8 cellular contexts compared by ENCODE assay signal in the genomic region with DNA sequence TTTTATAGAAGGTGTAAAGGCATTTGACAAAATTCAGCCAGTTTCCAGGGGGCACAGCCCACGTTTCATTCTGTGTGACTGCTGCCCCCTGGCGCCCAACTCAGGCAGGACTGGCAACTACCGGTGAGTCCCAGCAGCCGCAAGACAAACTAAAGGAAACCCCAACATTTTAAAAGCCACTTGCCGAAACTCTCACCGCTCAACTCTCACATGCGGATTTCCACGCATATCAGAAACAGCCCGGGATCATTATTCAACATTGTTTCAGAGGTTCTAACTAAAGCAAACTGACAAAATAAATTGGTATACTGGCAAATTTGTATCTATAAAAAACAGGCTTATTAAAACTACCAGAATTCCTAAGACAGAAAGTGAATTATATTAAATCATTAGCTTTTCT. TPM values are rescaled to one million over a fixed set of nuclear protein-coding genes. Genes with fewer than 3 reads are reported as not detected.
A peak's percentile ranks its signal among the peaks of the same experiment; 100 is the strongest.
DNase-seq lines count a peak whose midpoint lies in the region; ATAC-seq and TF ChIP-seq lines count a peak whose summit lies in the region.

No MANE protein-coding gene starts in this region.

- H3K4me1 Mint-ChIP-seq in Calu3 (ENCODE audit: low read depth, unreplicated experiment), result no peaks in the 10 kb centered on the region

- no peaks in the 10 kb centered on the region for H3K4me1 ChIP-seq in RWPE2 (ENCODE audit: insufficient read depth, poor library complexity, severe bottlenecking)

- DNase-seq in Calu3 (peak; percentile 84), HuH-7 (ENCODE audit: low spot score) (peak; percentile 78), RWPE2 (ENCODE audit: low spot score) (no peak), fibroblast of the conjunctiva (ENCODE audit: low read depth) (peak; percentile 32), nucleus accumbens (lab: John Stamatoyannopoulos, UW) (peak in 49 of 56 donors; percentile 5 to 90 (median 56)), superior temporal gyrus (ENCODE audit: extremely low spot score) (peak; percentile 89)
- peak; percentile 67 for DNase-seq in activated effector memory CD4-positive, alpha-beta T cell treated with Interleukin-2 at 50 U/mL for 16 hours

- peak; percentile 78 for ATAC-seq in RWPE2 (ENCODE audit: low read depth)
- no peak for ATAC-seq in HG03439 (IDR thresholded peaks at IDR 0.05; ENCODE audit: unreplicated experiment)

- TF ChIP-seq CTCF in Calu3 (IDR thresholded peaks at IDR 0.05; ENCODE audit: unreplicated experiment) (peak; percentile 90), RWPE2 (IDR thresholded peaks at IDR 0.05; ENCODE audit: poor library complexity, severe bottlenecking) (peak; percentile 95)

- H3K27ac ChIP-seq in RWPE2 (ENCODE audit: poor library complexity, severe bottlenecking), result no peak overlapping the region

- peaks cover 10% of the 10 kb centered on the region for H3K36me3 Mint-ChIP-seq in Calu3 (ENCODE audit: insufficient read depth, unreplicated experiment)

- H3K27me3 Mint-ChIP-seq in Calu3 (ENCODE audit: unreplicated experiment), result no peaks in the 10 kb centered on the region

- H3K27me3 ChIP-seq in RWPE2 (ENCODE audit: insufficient read depth, poor library complexity, severe bottlenecking), result no peaks in the 10 kb centered on the region

- H3K9me3 Mint-ChIP-seq in Calu3 (ENCODE audit: low read depth, unreplicated experiment), result no peaks in the 10 kb centered on the region

- no peak overlapping the region for H3K4me3 Mint-ChIP-seq in Calu3 (ENCODE audit: low read depth, unreplicated experiment)

- H3K9me3 ChIP-seq in RWPE2 (ENCODE audit: severe bottlenecking), result no peaks in the 10 kb centered on the region

- no peaks in the 10 kb centered on the region; the same call in 1 of the 2 replicates for H3K36me3 ChIP-seq in RWPE2 (ENCODE audit: low read depth)

- intact Hi-C loops in Calu3 (cut with micrococcal nuclease; ENCODE audit: unreplicated experiment), result loop anchor here (1.0 kb wide), 1 partner anchor 157 kb away; no protein-coding TSS in a partner anchor

- no TSS peak for BruUV-seq in Calu3 (replicated peaks; lab: Mats Ljungman, UMichigan)

- H3K27ac Mint-ChIP-seq in Calu3 (ENCODE audit: unreplicated experiment), result no peak overlapping the region

- H3K4me3 ChIP-seq in RWPE2 (ENCODE audit: severe bottlenecking), result no peak overlapping the region

- CTCF ChIA-PET in Calu3 (lab: Charles Lee), result interaction anchor here (4.1 kb wide), 1 partner anchor 157 kb away, joined by 21 read pairs; no protein-coding TSS in a partner anchor

RNA-seq across cellular contexts. Expression of gene MORC2, which starts 48.2 kb away (rescaled TPM):
- total RNA-seq in Calu3 (2022), result 37.0 and 38.8 TPM in 2 replicates

RNA-seq across cellular contexts. Expression of gene TUG1, which starts 48.7 kb away (rescaled TPM):
- 122 and 125 TPM in 2 replicates for total RNA-seq in Calu3 (2022)
